8 cellular contexts compared by ENCODE assay signal in the genomic region with DNA sequence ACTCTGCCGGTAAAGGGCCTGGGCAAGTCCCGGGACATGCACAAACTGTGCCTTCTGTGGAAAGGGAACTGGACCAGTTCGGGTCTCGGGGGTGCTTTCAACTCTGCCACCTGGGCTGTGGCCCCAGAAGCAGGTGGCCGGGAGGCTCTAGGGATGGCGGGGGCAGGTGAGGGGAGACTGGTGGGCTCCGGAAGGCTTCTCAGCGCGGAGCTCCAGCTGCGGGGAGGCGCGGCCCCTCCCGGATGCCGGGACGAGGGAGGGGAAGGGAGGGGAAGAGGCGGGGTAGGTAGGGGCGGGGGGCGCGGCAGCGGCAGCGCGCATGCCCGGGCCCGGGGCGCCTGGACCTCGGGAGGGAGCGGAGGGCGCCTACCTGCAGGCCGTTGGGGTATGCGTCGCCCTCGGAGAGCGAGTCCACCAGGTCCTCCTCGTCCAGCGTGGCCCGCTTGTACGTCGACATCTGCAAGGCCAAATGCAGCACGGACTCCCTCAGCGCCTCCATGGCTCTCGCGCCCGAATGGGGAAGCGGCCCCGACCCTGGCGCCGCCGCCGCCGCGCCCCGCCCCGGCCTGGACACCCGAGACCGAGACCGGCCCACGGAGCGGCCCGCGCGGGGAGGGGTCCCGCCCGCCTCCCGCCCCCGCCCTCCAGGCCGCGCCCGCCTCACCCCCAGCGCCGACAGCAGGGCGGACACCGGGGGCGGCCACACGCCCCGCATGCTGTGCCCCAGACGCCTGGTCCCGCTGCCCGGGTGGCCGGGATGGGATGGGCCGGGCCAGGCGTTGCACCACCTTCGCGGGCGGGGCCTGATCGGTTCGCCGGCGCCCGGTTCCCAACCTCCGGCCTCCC. TPM values are rescaled to one million over a fixed set of nuclear protein-coding genes. Genes with fewer than 3 reads are reported as not detected.
DNase-seq lines count a peak whose midpoint lies in the region; ATAC-seq and TF ChIP-seq lines count a peak whose summit lies in the region.

A gene (minus strand): TSS at position 764 of the 846 bp plus-strand sequence. CDS start 49 bp downstream, at position 715.

- intact Hi-C loops in Panc1 (cut with micrococcal nuclease; ENCODE audit: unreplicated experiment), result no loop called here

- no TSS peak for BruUV-seq in Panc1 (replicated peaks; lab: Mats Ljungman, UMichigan)

- H3K4me3 Mint-ChIP-seq in progenitor cell of endocrine pancreas (ENCODE audit: low read depth), result peak within 1 kb of the TSS; percentile 78

- H3K9me3 ChIP-seq in Panc1 (ENCODE audit: control insufficient read depth, insufficient read depth, low read depth, low read length), result no peaks in the 10 kb centered on the region
- H3K9me3 ChIP-seq in cardiac muscle cell (ENCODE audit: low read depth), result no peaks in the 10 kb centered on the region

- H3K4me1 Mint-ChIP-seq in progenitor cell of endocrine pancreas (ENCODE audit: low read depth), result peaks cover 45% of the 10 kb centered on the region

- H3K4me3 ChIP-seq in Panc1 (ENCODE audit: low read depth in 2 of 2, low read length in 2 of 2) (peak within 1 kb of the TSS; percentile 66 to 85), cardiac muscle cell (peak within 1 kb of the TSS; percentile 46)

- H3K27ac ChIP-seq in Panc1 (ENCODE audit: low read length) (peak within 1 kb of the TSS; percentile 84), cardiac muscle cell (no peak within 1 kb of the TSS)

- no peaks in the 10 kb centered on the region for H3K27me3 Mint-ChIP-seq in progenitor cell of endocrine pancreas

- DNase-seq in Panc1 (ENCODE audit: low read depth, low spot score), result no peak
- DNase-seq in activated naive CD4-positive, alpha-beta T cell treated with anti-CD3 and anti-CD28 coated beads, Interleukin-2, amount 50 U/mL, for 16 hours, result peak; percentile 48
- DNase-seq in cardiac muscle cell (ENCODE audit: low read depth in 1 of 2, low spot score in 1 of 2), result peak; percentile 40 to 60
- peak; percentile 47 for DNase-seq in progenitor cell of endocrine pancreas (ENCODE audit: low spot score, unreplicated experiment)
- DNase-seq in pons (ENCODE audit: low spot score), result no peak
- DNase-seq in cerebellar cortex (ENCODE audit: low spot score), result no peak

- CTCF ChIA-PET in Panc1 (lab: Charles Lee), result no interaction called here

- peak; percentile 35 for TF ChIP-seq POLR2A in GM19193 (IDR thresholded peaks at IDR 0.05; ENCODE audit: extremely low read depth, insufficient read depth, insufficient read length)

- POLR2A ChIA-PET in Panc1 (lab: Charles Lee), result interaction anchor here (0.7 kb wide), 1 partner anchor 36 kb away, joined by 9 read pairs; no protein-coding TSS in a partner anchor

- ATAC-seq in Panc1 (peak; percentile 93), HG03432 (IDR thresholded peaks at IDR 0.05; ENCODE audit: unreplicated experiment) (no peak)

- H3K27me3 ChIP-seq in Panc1 (ENCODE audit: control insufficient read depth, insufficient read depth, low read length), result no peaks in the 10 kb centered on the region
- no peaks in the 10 kb centered on the region for H3K27me3 ChIP-seq in cardiac muscle cell

- H3K9me3 Mint-ChIP-seq in progenitor cell of endocrine pancreas (ENCODE audit: low read depth), result no peaks in the 10 kb centered on the region

- H3K36me3 Mint-ChIP-seq in progenitor cell of endocrine pancreas (ENCODE audit: insufficient read depth), result peaks cover 6% of the 10 kb centered on the region

- H3K27ac Mint-ChIP-seq in progenitor cell of endocrine pancreas, result peak within 1 kb of the TSS; percentile 82

- in situ Hi-C loops in Panc1 (cut with HindIII; ENCODE audit: low pct_unique_long_range_greater_than_20kb, low sequenced_read_pairs), result no loop called here

- TF ChIP-seq CTCF in Panc1 (IDR thresholded peaks at IDR 0.05) (no peak), cardiac muscle cell (IDR thresholded peaks at IDR 0.05; ENCODE audit: low read depth, low read length) (no peak), progenitor cell of endocrine pancreas (IDR thresholded peaks at IDR 0.05; ENCODE audit: unreplicated experiment) (no peak)

- H3K4me1 ChIP-seq in Panc1 (ENCODE audit: control insufficient read depth, insufficient read depth, low read length) (peaks cover 43% of the 10 kb centered on the region), cardiac muscle cell (ENCODE audit: low read depth) (peaks cover 21% of the 10 kb centered on the region)

- H3K36me3 ChIP-seq in Panc1 (ENCODE audit: control insufficient read depth, insufficient read depth, low read length), result no peaks in the 10 kb centered on the region
- H3K36me3 ChIP-seq in cardiac muscle cell, result no peaks in the 10 kb centered on the region

RNA-seq across cellular contexts. Expression of the gene that starts here (rescaled TPM):
- 192 TPM for total RNA-seq in Panc1 (2021; ENCODE audit: unreplicated experiment)
- polyA plus RNA-seq in Panc1 (2012; ENCODE audit: insufficient read length), result 250 TPM
- total RNA-seq in cardiac muscle cell, result 43.8 and 59.1 TPM in 2 replicates
- 42.4 and 57.8 TPM in 2 replicates for polyA plus RNA-seq in cardiac muscle cell
- 200 and 217 TPM in 2 replicates for total RNA-seq in progenitor cell of endocrine pancreas

Comparison
In these comparisons a context has a peak if more than half of its experiments do, and no peak if none do; other contexts are left out.
1. DNase-seq: peak in activated naive CD4-positive, alpha-beta T cell treated with anti-CD3 and anti-CD28 coated beads, Interleukin-2, amount 50 U/mL, for 16 hours (single experiment), cardiac muscle cell (2 of 2) and progenitor cell of endocrine pancreas (single experiment); none in Panc1 (single experiment), pons (single experiment) and cerebellar cortex (single experiment).